9 cellular contexts compared by ENCODE assay signal in genomic region chr17:65047939-65048338, GRCh38. TPM values are rescaled to one million over a fixed set of nuclear protein-coding genes. Genes with fewer than 3 reads are reported as not detected.
DNase-seq lines count a peak whose midpoint lies in the region; ATAC-seq and TF ChIP-seq lines count a peak whose summit lies in the region.
"Had no signal": no experiment of that assay in that cellular context is flagged by ENCODE, and none has a peak within 500 bp of the region (broad histone marks: within the 10 kb centered on the region; RNA-seq: fewer than 3 reads in every experiment).

No MANE protein-coding gene starts in this region.

- no peak for ATAC-seq in naive thymus-derived CD8-positive, alpha-beta T cell
- ATAC-seq in HG03571 (IDR thresholded peaks at IDR 0.05; ENCODE audit: unreplicated experiment): no peak

- TF ChIP-seq CTCF in CD14-positive monocyte (IDR thresholded peaks at IDR 0.05) (no peak), NB4 (IDR thresholded peaks at IDR 0.05; ENCODE audit: low read depth, low read length) (no peak), type B pancreatic cell (conservative IDR thresholded peaks at IDR 0.05) (no peak)

- TF ChIP-seq POLR2A in NB4 (IDR thresholded peaks at IDR 0.05; ENCODE audit: extremely low read depth, insufficient read length): no peak

- H3K36me3 Mint-ChIP-seq in CD14-positive monocyte (peaks cover 75 to 78% of the 10 kb centered on the region in 2 donors), type B pancreatic cell (peaks cover 43% of the 10 kb centered on the region)
- H3K36me3 Mint-ChIP-seq in dendritic cell treated with granulocyte-macrophage colony-stimulating factor and Interleukin-4, amounts not matched to agents 40 ng/mL and 50 ng/mL, for 4 days (ENCODE audit: low read depth): peaks cover 80% of the 10 kb centered on the region
- peaks cover 16 to 82% (median 18%) of the 10 kb centered on the region in 3 donors for H3K36me3 Mint-ChIP-seq in naive thymus-derived CD8-positive, alpha-beta T cell

- peaks cover 61% of the 10 kb centered on the region for H3K4me1 Mint-ChIP-seq in CD14-positive monocyte
- peaks cover 72% of the 10 kb centered on the region for H3K4me1 Mint-ChIP-seq in dendritic cell treated with granulocyte-macrophage colony-stimulating factor and Interleukin-4, amounts not matched to agents 40 ng/mL and 50 ng/mL, for 4 days (ENCODE audit: low read depth)
- peaks cover 23 to 95% (median 77%) of the 10 kb centered on the region in 4 donors for H3K4me1 Mint-ChIP-seq in naive thymus-derived CD8-positive, alpha-beta T cell
- H3K4me1 Mint-ChIP-seq in type B pancreatic cell (ENCODE audit: unreplicated experiment): peaks cover 7% of the 10 kb centered on the region

- H3K27me3 Mint-ChIP-seq in CD14-positive monocyte (ENCODE audit: low read depth in 3 of 3): no peaks in the 10 kb centered on the region
- no peaks in the 10 kb centered on the region for H3K27me3 Mint-ChIP-seq in dendritic cell treated with granulocyte-macrophage colony-stimulating factor and Interleukin-4, amounts not matched to agents 40 ng/mL and 50 ng/mL, for 4 days
- no peaks in the 10 kb centered on the region for H3K27me3 Mint-ChIP-seq in naive thymus-derived CD8-positive, alpha-beta T cell
- no peaks in the 10 kb centered on the region for H3K27me3 Mint-ChIP-seq in type B pancreatic cell

- intact Hi-C loops in CD14-positive monocyte (cut with micrococcal nuclease): loop anchor here in 1 of 2 donors (2.0 kb wide), 1 partner anchor 15 kb away; no protein-coding TSS in a partner anchor
- intact Hi-C loops in dendritic cell treated with granulocyte-macrophage colony-stimulating factor and Interleukin-4, amounts not matched to agents 40 ng/mL and 50 ng/mL, for 4 days (cut with micrococcal nuclease): no loop called here

- DNase-seq in CD14-positive monocyte (ENCODE audit: low spot score): peak; percentile 54
- DNase-seq in NB4 (ENCODE audit: low read depth): peak; percentile 71
- DNase-seq in naive thymus-derived CD8-positive, alpha-beta T cell: no peak
- DNase-seq in HK-2 (ENCODE audit: unreplicated experiment): no peak
- no peak for DNase-seq in type B pancreatic cell (ENCODE audit: extremely low spot score, unreplicated experiment)
- no peak for DNase-seq in midbrain (lab: John Stamatoyannopoulos, UW)
- DNase-seq: activated CD4-positive, alpha-beta T cell treated with anti-CD3 and anti-CD28 coated beads, Interleukin-2, amount 50 U/mL, for 4 hours had no signal

- H3K9me3 Mint-ChIP-seq in CD14-positive monocyte: no peaks in the 10 kb centered on the region
- no peaks in the 10 kb centered on the region for H3K9me3 Mint-ChIP-seq in dendritic cell treated with granulocyte-macrophage colony-stimulating factor and Interleukin-4, amounts not matched to agents 40 ng/mL and 50 ng/mL, for 4 days
- no peaks in the 10 kb centered on the region for H3K9me3 Mint-ChIP-seq in naive thymus-derived CD8-positive, alpha-beta T cell
- no peaks in the 10 kb centered on the region for H3K9me3 Mint-ChIP-seq in type B pancreatic cell

- H3K4me3 Mint-ChIP-seq in CD14-positive monocyte (peak overlapping the region; percentile 39 to 63), type B pancreatic cell (no peak overlapping the region)
- no peak overlapping the region for H3K4me3 Mint-ChIP-seq in dendritic cell treated with granulocyte-macrophage colony-stimulating factor and Interleukin-4, amounts not matched to agents 40 ng/mL and 50 ng/mL, for 4 days
- H3K4me3 Mint-ChIP-seq in naive thymus-derived CD8-positive, alpha-beta T cell: peak overlapping the region in 8 of 10 donors; percentile 1 to 48 (median 29)

- H3K27ac Mint-ChIP-seq in CD14-positive monocyte: peak overlapping the region; percentile 94 to 98 (median 96)
- H3K27ac Mint-ChIP-seq in dendritic cell treated with granulocyte-macrophage colony-stimulating factor and Interleukin-4, amounts not matched to agents 40 ng/mL and 50 ng/mL, for 4 days: peak overlapping the region; percentile 82
- H3K27ac Mint-ChIP-seq in naive thymus-derived CD8-positive, alpha-beta T cell: peak overlapping the region; percentile 3 to 85 (median 34)
- H3K27ac Mint-ChIP-seq in type B pancreatic cell: no peak overlapping the region

- H3K4me3 ChIP-seq in NB4 (ENCODE audit: low read depth, low read length): no peak overlapping the region

- POLR2A ChIA-PET in naive thymus-derived CD8-positive, alpha-beta T cell (lab: Charles Lee): interaction anchor here (0.8 to 1.3 kb wide), 4 partner anchors 9 to 72 kb away, joined by 3 to 8 read pairs (median 4); no protein-coding TSS in a partner anchor

RNA-seq across cellular contexts. Expression of gene GNA13, which starts 8.6 kb away (rescaled TPM):
- 10 to 100 TPM; 40.3 to 49.3 TPM for polyA plus RNA-seq in CD14-positive monocyte
- 10 to 100 TPM; 91.4 to 94.6 TPM for total RNA-seq in naive thymus-derived CD8-positive, alpha-beta T cell
- 10 to 100 TPM; 23.7 to 32.9 (median 27.6) TPM for polyA plus RNA-seq in naive thymus-derived CD8-positive, alpha-beta T cell
- 36.0 and 43.3 TPM in 2 replicates for total RNA-seq in type B pancreatic cell (ENCODE audit: low replicate concordance)

Comparison
In these comparisons a context has a peak if more than half of its experiments do, and no peak if none do; other contexts are left out.
1. DNase-seq: peak in CD14-positive monocyte (single experiment) and NB4 (single experiment); none in naive thymus-derived CD8-positive, alpha-beta T cell (0 of 10), HK-2 (single experiment), type B pancreatic cell (single experiment) and midbrain (single experiment).
2. H3K4me3 Mint-ChIP-seq: peak in CD14-positive monocyte (2 of 2) and naive thymus-derived CD8-positive, alpha-beta T cell (8 of 10); none in dendritic cell treated with granulocyte-macrophage colony-stimulating factor and Interleukin-4, amounts not matched to agents 40 ng/mL and 50 ng/mL, for 4 days (single experiment) and type B pancreatic cell (single experiment).